ENCODE assay signal across 15 cellular contexts in the genomic region with DNA sequence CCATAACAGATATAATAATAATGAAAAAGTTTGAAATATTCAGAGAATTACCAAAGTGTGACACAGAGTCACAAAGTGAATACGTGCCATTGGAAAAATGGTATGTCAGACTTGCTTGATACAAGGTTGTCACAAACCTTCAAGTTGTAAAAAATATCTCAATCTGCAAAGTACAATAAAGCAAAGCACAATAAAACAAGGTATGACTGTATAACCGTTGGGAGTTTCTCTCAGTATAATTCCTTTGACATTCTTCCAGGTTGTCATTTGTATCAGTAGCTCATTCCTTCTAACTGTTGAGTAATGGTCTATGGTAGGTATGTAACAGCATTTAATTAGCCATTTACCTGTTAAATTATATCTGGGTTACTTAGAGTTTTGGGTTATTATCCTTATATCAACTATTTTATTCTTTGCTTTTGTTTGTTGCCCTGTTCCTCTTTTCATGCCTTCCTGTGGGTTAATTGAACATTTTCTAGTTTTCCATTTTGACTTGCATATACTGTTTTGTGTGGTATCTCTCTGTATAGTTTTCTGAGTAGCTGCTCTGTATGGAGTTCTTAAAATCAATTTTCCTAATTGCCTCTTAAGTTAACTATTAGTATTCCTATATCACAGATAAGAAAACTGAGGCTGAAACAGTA.
"Had no signal": no experiment of that assay in that cellular context is flagged by ENCODE, and none has a peak within 500 bp of the region (broad histone marks: within the 10 kb centered on the region; RNA-seq: fewer than 3 reads in every experiment).

No MANE protein-coding gene starts in this region.

- H3K9me3 ChIP-seq: ovary, right lobe of liver, thyroid gland had no signal

- H3K27me3 ChIP-seq: neural progenitor cell, ovary, right lobe of liver, thyroid gland had no signal

- H3K4me2 ChIP-seq: neural progenitor cell, smooth muscle cell had no signal

- H3K27ac ChIP-seq: coronary artery, neural progenitor cell, ovary, right lobe of liver, thyroid gland had no signal

- H3K36me3 ChIP-seq: neural progenitor cell, ovary, right lobe of liver, thyroid gland had no signal

- H2AFZ ChIP-seq: neural progenitor cell had no signal

- H3K4me3 ChIP-seq: coronary artery, lung, neural progenitor cell, ovary, right lobe of liver, smooth muscle cell, thyroid gland had no signal

- ATAC-seq: left lobe of liver; naive thymus-derived CD4-positive, alpha-beta T cell; right lobe of liver; stimulated activated naive CD8-positive, alpha-beta T cell treated with anti-CD3 and anti-CD28 coated beads, Interleukin-15, amount 100 ng/mL, for 72 hours had no signal

- DNase-seq: naive thymus-derived CD4-positive, alpha-beta T cell; ovary; right lobe of liver; stimulated activated CD4-positive, alpha-beta T cell treated with anti-CD3 and anti-CD28 coated beads, Interleukin-12 subunit alpha, Interleukin-12 subunit beta, amount 100 ng/mL, for 4 hours; stimulated activated CD4-positive, alpha-beta T cell treated with anti-CD3 and anti-CD28 coated beads, Interleukin-1b, Interleukin-23, amount 100 ng/mL, for 48 hours; stimulated activated CD4-positive, alpha-beta T cell treated with anti-CD3 and anti-CD28 coated beads, Interleukin-4, amount 100 ng/mL, for 1 hour; stimulated activated CD8-positive, alpha-beta memory T cell treated with anti-CD3 and anti-CD28 coated beads, Interleukin-4, amount 100 ng/mL, for 48 hours; stimulated activated naive CD4-positive, alpha-beta T cell; stimulated activated naive CD8-positive, alpha-beta T cell treated with anti-CD3 and anti-CD28 coated beads, Interleukin-15, amount 100 ng/mL, for 72 hours; thyroid gland had no signal

- H3K9ac ChIP-seq: neural progenitor cell had no signal

- H3K4me1 ChIP-seq: neural progenitor cell, right lobe of liver, thyroid gland had no signal
